In genomic region chr13:95002968-95003813, GRCh38 we compare ENCODE assay signal across 9 cellular contexts.
DNase-seq lines count a peak whose midpoint lies in the region; ATAC-seq and TF ChIP-seq lines count a peak whose summit lies in the region.
"Had no signal": no experiment of that assay in that cellular context is flagged by ENCODE, and none has a peak within 500 bp of the region (broad histone marks: within the 10 kb centered on the region; RNA-seq: fewer than 3 reads in every experiment).

No MANE protein-coding gene starts in this region.

- no peak for ATAC-seq in GM18873 (IDR thresholded peaks at IDR 0.05; ENCODE audit: low FRiP score, unreplicated experiment)

- H3K4me1 ChIP-seq in stomach = peaks cover 7 to 17% (median 15%) of the 10 kb centered on the region in 4 donors

- 4 to 18% (median 11%) methylated on average over 9 to 46 of the region's 46 CpGs for WGBS in stomach, 5 donors

- no peak for TF ChIP-seq EP300 in stomach (IDR thresholded peaks at IDR 0.05)

- H3K9me3 ChIP-seq in stomach = no peaks in the 10 kb centered on the region

- no peak for TF ChIP-seq CTCF in stomach (IDR thresholded peaks at IDR 0.05)

- TF ChIP-seq POLR2A in stomach (IDR thresholded peaks at IDR 0.05) = no peak

- peak overlapping the region in 2 of 5 donors; percentile 28 to 46 for H3K27ac ChIP-seq in stomach

- no peaks in the 10 kb centered on the region for H3K36me3 ChIP-seq in stomach

- DNase-seq in DMS79 (lab: John Stamatoyannopoulos, UW) (peak; percentile 17), DMS79 treated with DMSO at 0.1 percent for 48 hours (lab: John Stamatoyannopoulos, UW) (no peak), NCI-H748 treated with DMSO at 0.1 percent for 48 hours (lab: John Stamatoyannopoulos, UW) (peak; percentile 97), stomach (no peak), GM19240 (ENCODE audit: insufficient read length, low spot score) (no peak)
- DNase-seq in activated CD8-positive, alpha-beta memory T cell treated with anti-CD3 and anti-CD28 coated beads, Interleukin-2, amount 50 U/mL, for 48 hours = no peak
- DNase-seq: activated CD4-positive, alpha-beta memory T cell treated with anti-CD3 and anti-CD28 coated beads for 36 hours had no signal

- intact Hi-C loops in stomach (cut with DNase I; ENCODE audit: low total_unique reads) = no loop called here

- H3K27me3 ChIP-seq in stomach = peaks cover 0 to 33% (median 7%) of the 10 kb centered on the region in 3 donors

- peak overlapping the region; percentile 2 for H3K4me3 ChIP-seq in iPS-11a (ENCODE audit: low read depth, low read length)
- H3K4me3 ChIP-seq in stomach = peak overlapping the region; percentile 26 to 49 (median 32)

Comparison
In these comparisons a context has a peak if more than half of its experiments do, and no peak if none do; other contexts are left out.
1. DNase-seq: peak in DMS79 (single experiment) and NCI-H748 treated with DMSO at 0.1 percent for 48 hours (single experiment); none in DMS79 treated with DMSO at 0.1 percent for 48 hours (single experiment), stomach (single experiment), activated CD8-positive, alpha-beta memory T cell treated with anti-CD3 and anti-CD28 coated beads, Interleukin-2, amount 50 U/mL, for 48 hours (single experiment) and GM19240 (single experiment).